ENCODE assay signal across 8 cellular contexts in genomic region chr2:127174176-127174575, GRCh38. TPM values are rescaled to one million over a fixed set of nuclear protein-coding genes. Genes with fewer than 3 reads are reported as not detected.
DNase-seq lines count a peak whose midpoint lies in the region; ATAC-seq and TF ChIP-seq lines count a peak whose summit lies in the region.
"Had no signal": no experiment of that assay in that cellular context is flagged by ENCODE, and none has a peak within 500 bp of the region (broad histone marks: within the 10 kb centered on the region; RNA-seq: fewer than 3 reads in every experiment).

No MANE protein-coding gene starts in this region.

- no peaks in the 10 kb centered on the region for H3K9me3 ChIP-seq in PC-3 (ENCODE audit: low read length)

- no peak overlapping the region for H3K4me2 ChIP-seq in PC-3 (ENCODE audit: low read length)

- no peaks in the 10 kb centered on the region for H3K36me3 ChIP-seq in PC-3 (ENCODE audit: low read depth, low read length)

- peak; percentile 77 for ATAC-seq in PC-3
- no peak for ATAC-seq in stimulated activated naive CD8-positive, alpha-beta T cell treated with anti-CD3 and anti-CD28 coated beads, Interleukin-15, Interleukin-2, amounts not matched to agents 100 U/mL and 50 U/mL, for 24 hours
- no peak for ATAC-seq in activated naive CD4-positive, alpha-beta T cell treated with anti-CD3 and anti-CD28 coated beads, Interleukin-2, amount 50 U/mL, for 72 hours

- DNase-seq in PC-3 (peak; percentile 39), globus pallidus (ENCODE audit: low spot score) (peak; percentile 55), NCI-H748 (lab: John Stamatoyannopoulos, UW; ENCODE audit: unreplicated experiment) (no peak), NCI-H526 (lab: John Stamatoyannopoulos, UW) (no peak)
- peak; percentile 24 for DNase-seq in stimulated activated naive CD8-positive, alpha-beta T cell treated with anti-CD3 and anti-CD28 coated beads, Interleukin-15, Interleukin-2, amounts not matched to agents 100 U/mL and 50 U/mL, for 24 hours
- DNase-seq in activated naive CD4-positive, alpha-beta T cell treated with anti-CD3 and anti-CD28 coated beads, Interleukin-2, amount 50 U/mL, for 72 hours (ENCODE audit: low spot score in 2 of 2) = no peak

- BruUV-seq in PC-3 (replicated peaks; lab: Mats Ljungman, UMichigan) = no TSS peak

- H3F3A ChIP-seq in PC-3 (ENCODE audit: low read length, unreplicated experiment) = no peaks in the 10 kb centered on the region

- H2AFZ ChIP-seq in PC-3 (ENCODE audit: low read length) = no peak overlapping the region

- H3K9ac ChIP-seq in PC-3 (ENCODE audit: low read length) = no peak overlapping the region

- H3K36me3 Mint-ChIP-seq in activated naive CD4-positive, alpha-beta T cell treated with anti-CD3 and anti-CD28 coated beads, Interleukin-2, amount 50 U/mL, for 72 hours = peaks cover 0 to under 1% of the 10 kb centered on the region in 2 donors
- H3K36me3 Mint-ChIP-seq: activated naive CD8-positive, alpha-beta T cell had no signal

- H3K79me2 ChIP-seq in PC-3 (ENCODE audit: low read length) = no peaks in the 10 kb centered on the region

- no peaks in the 10 kb centered on the region for H3K9me3 Mint-ChIP-seq in activated naive CD4-positive, alpha-beta T cell treated with anti-CD3 and anti-CD28 coated beads, Interleukin-2, amount 50 U/mL, for 72 hours

- H4K20me1 ChIP-seq in PC-3 (ENCODE audit: low read length) = no peaks in the 10 kb centered on the region

- H3K27me3 ChIP-seq in PC-3 (ENCODE audit: low read length) = no peaks in the 10 kb centered on the region

- TF ChIP-seq CTCF in GM12874 (IDR thresholded peaks at IDR 0.05; ENCODE audit: insufficient read depth, low read depth, low read length) (peak; percentile 46; the same call in 1 of the 2 replicates), PC-3 (conservative IDR thresholded peaks at IDR 0.05; ENCODE audit: low read depth, low read length) (peak; percentile 42; the same call in 1 of the 2 replicates)

- no peak overlapping the region for H3K4me3 ChIP-seq in PC-3 (ENCODE audit: low read length)

- H3K4me1 ChIP-seq in PC-3 (ENCODE audit: insufficient read depth, low read length) = peaks cover 7% of the 10 kb centered on the region

- no peak overlapping the region for H3K27ac Mint-ChIP-seq in activated naive CD4-positive, alpha-beta T cell treated with anti-CD3 and anti-CD28 coated beads, Interleukin-2, amount 50 U/mL, for 72 hours
- H3K27ac Mint-ChIP-seq: activated naive CD8-positive, alpha-beta T cell had no signal

- H3K27ac ChIP-seq in PC-3 (ENCODE audit: low read length) = no peak overlapping the region

- CTCF ChIA-PET in PC-3 (lab: Charles Lee) = no interaction called here

- intact Hi-C loops in PC-3 (cut with micrococcal nuclease) = loop anchor here (1.0 kb wide), 1 partner anchor 110 kb away; no protein-coding TSS in a partner anchor

- no peaks in the 10 kb centered on the region for H3K9me2 ChIP-seq in PC-3 (replicated peaks; ENCODE audit: low read length)

- POLR2A ChIA-PET in PC-3 (lab: Charles Lee; ENCODE audit: unreplicated experiment) = no interaction called here

RNA-seq across cellular contexts. Expression of gene CYP27C1, which starts 45.9 kb away (rescaled TPM):
- total RNA-seq in PC-3 (2014; rRNA removed) = 0.36 and 1.2 TPM in 2 replicates
- not detected for total RNA-seq in activated naive CD4-positive, alpha-beta T cell treated with anti-CD3 and anti-CD28 coated beads, Interleukin-2, amount 50 U/mL, for 72 hours

Comparison
In these comparisons a context has a peak if more than half of its experiments do, and no peak if none do; other contexts are left out.
1. DNase-seq: peak in PC-3 (single experiment), globus pallidus (single experiment) and stimulated activated naive CD8-positive, alpha-beta T cell treated with anti-CD3 and anti-CD28 coated beads, Interleukin-15, Interleukin-2, amounts not matched to agents 100 U/mL and 50 U/mL, for 24 hours (single experiment); none in NCI-H748 (single experiment), activated naive CD4-positive, alpha-beta T cell treated with anti-CD3 and anti-CD28 coated beads, Interleukin-2, amount 50 U/mL, for 72 hours (0 of 2) and NCI-H526 (0 of 2).